8 cellular contexts compared by ENCODE assay signal in the genomic region with DNA sequence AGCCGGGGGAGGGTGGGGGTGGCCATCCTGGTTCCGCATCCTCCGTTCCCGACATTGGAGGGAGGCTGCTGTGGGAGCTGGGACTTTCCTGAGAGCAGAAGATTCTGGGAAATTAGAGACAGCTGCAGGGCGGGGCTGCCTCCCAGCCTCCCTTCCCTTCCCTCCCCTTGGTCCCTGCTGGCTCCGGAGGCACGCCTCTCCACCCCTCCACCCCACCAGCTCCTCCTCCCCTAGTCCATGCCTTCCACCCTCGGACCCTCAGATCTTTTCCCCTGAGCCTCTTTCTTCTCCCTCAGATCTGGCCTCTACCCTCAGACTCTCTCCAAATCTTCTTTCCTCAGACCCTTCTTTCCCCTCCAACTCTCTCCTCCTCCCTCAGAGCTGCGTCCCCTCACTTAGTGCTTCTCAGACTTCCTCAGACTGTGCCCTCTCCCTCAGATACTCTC. TPM values are rescaled to one million over a fixed set of nuclear protein-coding genes. Genes with fewer than 3 reads are reported as not detected.
A peak's percentile ranks its signal among the peaks of the same experiment; 100 is the strongest.
DNase-seq lines count a peak whose midpoint lies in the region; ATAC-seq, FAIRE-seq and TF ChIP-seq lines count a peak whose summit lies in the region.

No MANE protein-coding gene starts in this region.

- FAIRE-seq in D721Med (lab: Jason Lieb, UNC), result no peak

- H3K27me3 ChIP-seq in gastroesophageal sphincter, result no peaks in the 10 kb centered on the region

- H3K9ac ChIP-seq in SK-N-MC (ENCODE audit: insufficient read length), result no peak overlapping the region

- H3K9me3 ChIP-seq in SK-N-MC (ENCODE audit: low read depth, low read length), result no peaks in the 10 kb centered on the region
- H3K9me3 ChIP-seq in gastroesophageal sphincter, result no peaks in the 10 kb centered on the region

- H3K36me3 ChIP-seq in SK-N-MC (ENCODE audit: insufficient read depth, low read length) (no peaks in the 10 kb centered on the region), gastroesophageal sphincter (peaks cover 0 to 2% of the 10 kb centered on the region in 2 donors)

- CTCF ChIA-PET in HEK293T (lab: Yijun Ruan, JAX), result no interaction called here

- POLR2A ChIA-PET in HEK293T (lab: Yijun Ruan, JAX), result no interaction called here

- no peak for TF ChIP-seq POLR2A in gastroesophageal sphincter (IDR thresholded peaks at IDR 0.05)

- ATAC-seq in gastroesophageal sphincter (peak; percentile 24), sciatic nerve (peak; percentile 45), HG03457 (IDR thresholded peaks at IDR 0.05; ENCODE audit: unreplicated experiment) (no peak)

- TF ChIP-seq CTCF in gastroesophageal sphincter (IDR thresholded peaks at IDR 0.05) (no peak), D721Med (IDR thresholded peaks at IDR 0.05; ENCODE audit: insufficient read depth, missing control alignments) (no peak)

- WGBS in gastroesophageal sphincter (ENCODE audit: low coverage in 1 of 2), 2 donors, result 6 to 21% methylated on average over 5 to 8 of the region's 9 CpGs

- 0 out of 2 replicates have a peak overlapping the region, but pooled peaks have one; percentile 18 for H3K4me3 ChIP-seq in SK-N-MC
- H3K4me3 ChIP-seq in gastroesophageal sphincter, result no peak overlapping the region

- H3K27ac ChIP-seq in SK-N-MC, result no peak overlapping the region
- peak overlapping the region; percentile 88 to 92 (median 92) for H3K27ac ChIP-seq in gastroesophageal sphincter

- peaks cover 5 to 91% (median 55%) of the 10 kb centered on the region in 3 donors for H3K4me1 ChIP-seq in gastroesophageal sphincter

- DNase-seq in DMS 273 treated with DMSO at 0.1 percent for 48 hours (lab: John Stamatoyannopoulos, UW) (peak; percentile 23), SK-N-MC (ENCODE audit: low read depth, low spot score) (no peak), sciatic nerve (ENCODE audit: low spot score) (peak; percentile 88), D721Med (ENCODE audit: insufficient read length, low spot score) (no peak), HEK293T (ENCODE audit: extremely low spot score) (no peak)
- DNase-seq in activated naive CD4-positive, alpha-beta T cell treated with anti-CD3 and anti-CD28 coated beads, Interleukin-2, amount 50 U/mL, for 16 hours, result no peak

- TF ChIP-seq EP300 in gastroesophageal sphincter (IDR thresholded peaks at IDR 0.05), result no peak

- intact Hi-C loops in sciatic nerve (cut with DNase I), result no loop called here

TF ChIP-seq in HEK293T, 16 proteins besides CTCF, POLR2A, EP300 and RAD21:
- TF ChIP-seq L3MBTL2 (conservative IDR thresholded peaks at IDR 0.05) (no peak), LEF1 (IDR thresholded peaks at IDR 0.05; ENCODE audit: borderline replicate concordance) (no peak), CTBP1 (IDR thresholded peaks at IDR 0.05; ENCODE audit: borderline replicate concordance) (no peak), ELF4 (IDR thresholded peaks at IDR 0.05) (no peak), SUZ12 (IDR thresholded peaks at IDR 0.05) (no peak), FOXA1 (IDR thresholded peaks at IDR 0.05) (no peak), HDGF (IDR thresholded peaks at IDR 0.05; ENCODE audit: borderline replicate concordance) (no peak), FOXK2 (IDR thresholded peaks at IDR 0.05) (no peak), NFRKB (IDR thresholded peaks at IDR 0.05) (no peak), ZNF384 (IDR thresholded peaks at IDR 0.05) (no peak), ARNT (IDR thresholded peaks at IDR 0.05) (no peak), TARDBP (IDR thresholded peaks at IDR 0.05) (no peak), FOXM1 (IDR thresholded peaks at IDR 0.05; ENCODE audit: borderline replicate concordance) (no peak), BHLHE40 (IDR thresholded peaks at IDR 0.05; ENCODE audit: borderline replicate concordance) (no peak), SP1 (IDR thresholded peaks at IDR 0.05) (no peak)
- TF ChIP-seq, protein P1, sequence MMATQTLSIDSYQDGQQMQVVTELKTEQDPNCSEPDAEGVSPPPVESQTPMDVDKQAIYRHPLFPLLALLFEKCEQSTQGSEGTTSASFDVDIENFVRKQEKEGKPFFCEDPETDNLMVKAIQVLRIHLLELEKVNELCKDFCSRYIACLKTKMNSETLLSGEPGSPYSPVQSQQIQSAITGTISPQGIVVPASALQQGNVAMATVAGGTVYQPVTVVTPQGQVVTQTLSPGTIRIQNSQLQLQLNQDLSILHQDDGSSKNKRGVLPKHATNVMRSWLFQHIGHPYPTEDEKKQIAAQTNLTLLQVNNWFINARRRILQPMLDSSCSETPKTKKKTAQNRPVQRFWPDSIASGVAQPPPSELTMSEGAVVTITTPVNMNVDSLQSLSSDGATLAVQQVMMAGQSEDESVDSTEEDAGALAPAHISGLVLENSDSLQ (IDR thresholded peaks at IDR 0.05), result no peak

RNA-seq across cellular contexts. Expression of a gene that starts 3.1 kb away (rescaled TPM):
- total RNA-seq in gastroesophageal sphincter (10 to 100 TPM; 13.2 to 37.7 (median 16.4) TPM), sciatic nerve (117 TPM)

RNA-seq across cellular contexts. Expression of a gene that starts 32.3 kb away (rescaled TPM):
- total RNA-seq in gastroesophageal sphincter (1 to 10 TPM in 1 of 4 donors, under 1 TPM in 1, not detected in 2; 0.93 to 1.0 TPM), sciatic nerve (not detected)

RNA-seq across cellular contexts. Expression of a gene that starts 46.5 kb away (rescaled TPM):
- total RNA-seq in gastroesophageal sphincter (not detected), sciatic nerve (not detected)

Comparison
In these comparisons a context has a peak if more than half of its experiments do, and no peak if none do; other contexts are left out.
1. DNase-seq: peak in DMS 273 treated with DMSO at 0.1 percent for 48 hours (single experiment) and sciatic nerve (single experiment); none in SK-N-MC (single experiment), D721Med (single experiment), activated naive CD4-positive, alpha-beta T cell treated with anti-CD3 and anti-CD28 coated beads, Interleukin-2, amount 50 U/mL, for 16 hours (single experiment) and HEK293T (single experiment).